In genomic region chr22:31334329-31334728, GRCh38 we compare ENCODE assay signal across 16 cellular contexts. TPM values are rescaled to one million over a fixed set of nuclear protein-coding genes. Genes with fewer than 3 reads are reported as not detected.
DNase-seq lines count a peak whose midpoint lies in the region; ATAC-seq and TF ChIP-seq lines count a peak whose summit lies in the region.
"Had no signal": no experiment of that assay in that cellular context is flagged by ENCODE, and none has a peak within 500 bp of the region (broad histone marks: within the 10 kb centered on the region; RNA-seq: fewer than 3 reads in every experiment).

No MANE protein-coding gene starts in this region.

- no peaks in the 10 kb centered on the region for H3K27me3 Mint-ChIP-seq in activated T-cell treated with anti-CD3 and anti-CD28 coated beads, Interleukin-2, amount 50 U/mL, for 72 hours (ENCODE audit: low read depth)
- H3K27me3 Mint-ChIP-seq in effector memory CD8-positive, alpha-beta T cell = no peaks in the 10 kb centered on the region
- H3K27me3 Mint-ChIP-seq in mesothelial cell of epicardium (ENCODE audit: low read depth) = no peaks in the 10 kb centered on the region

- POLR2A ChIA-PET in RWPE1 (lab: Yijun Ruan, JAX; ENCODE audit: low non-redundant PET) = no interaction called here

- H3K36me3 ChIP-seq in prostate gland = no peaks in the 10 kb centered on the region

- peak overlapping the region; percentile 9 for H3K27ac Mint-ChIP-seq in activated T-cell treated with anti-CD3 and anti-CD28 coated beads, Interleukin-2, amount 50 U/mL, for 72 hours
- peak overlapping the region; percentile 52 to 59 for H3K27ac Mint-ChIP-seq in effector memory CD8-positive, alpha-beta T cell
- H3K27ac Mint-ChIP-seq in mesothelial cell of epicardium = no peak overlapping the region

- CTCF ChIA-PET in RWPE1 (lab: Yijun Ruan, JAX) = interaction anchor here (0.5 kb wide), 1 partner anchor 126 kb away, joined by 4 read pairs; no protein-coding TSS in a partner anchor

- no peak for DNase-seq in activated T-cell treated with anti-CD3 and anti-CD28 coated beads, Interleukin-2, amount 50 U/mL, for 72 hours
- no peak for DNase-seq in activated T-cell treated with anti-CD3 and anti-CD28 coated beads for 4 hours
- no peak for DNase-seq in RWPE1 (ENCODE audit: low spot score)
- DNase-seq in effector memory CD8-positive, alpha-beta T cell = no peak
- DNase-seq in prostate gland (ENCODE audit: low spot score) = no peak
- no peak for DNase-seq in EL
- DNase-seq in T-helper 2 cell = no peak
- no peak for DNase-seq in mesothelial cell of epicardium (ENCODE audit: low spot score in 2 of 2, unreplicated experiment in 2 of 2)
- DNase-seq: DND-41, NCI-H1436, NCI-H2029 treated with DMSO at 0.1 percent for 48 hours, NCI-H510A, NCI-H82 had no signal

- no peak overlapping the region for H3K4me3 ChIP-seq in prostate gland
- H3K4me3 ChIP-seq: K562 had no signal

- no peak overlapping the region for H3K4me3 Mint-ChIP-seq in activated T-cell treated with anti-CD3 and anti-CD28 coated beads, Interleukin-2, amount 50 U/mL, for 72 hours
- H3K4me3 Mint-ChIP-seq in effector memory CD8-positive, alpha-beta T cell = no peak overlapping the region
- no peak overlapping the region for H3K4me3 Mint-ChIP-seq in mesothelial cell of epicardium

- peaks cover 56% of the 10 kb centered on the region for H3K4me1 Mint-ChIP-seq in activated T-cell treated with anti-CD3 and anti-CD28 coated beads, Interleukin-2, amount 50 U/mL, for 72 hours (ENCODE audit: low read depth)
- H3K4me1 Mint-ChIP-seq in effector memory CD8-positive, alpha-beta T cell (ENCODE audit: low read depth in 2 of 2) = peaks cover 39% of the 10 kb centered on the region in 2 donors
- H3K4me1 Mint-ChIP-seq in mesothelial cell of epicardium = peaks cover 2% of the 10 kb centered on the region

- H3K36me3 Mint-ChIP-seq in activated T-cell treated with anti-CD3 and anti-CD28 coated beads, Interleukin-2, amount 50 U/mL, for 72 hours (ENCODE audit: insufficient read depth in 2 of 2) = peaks cover 8 to 20% of the 10 kb centered on the region in 2 donors
- H3K36me3 Mint-ChIP-seq in effector memory CD8-positive, alpha-beta T cell (ENCODE audit: insufficient read depth) = peaks cover 54% of the 10 kb centered on the region
- H3K36me3 Mint-ChIP-seq in mesothelial cell of epicardium = peaks cover 55% of the 10 kb centered on the region

- H3K9me3 ChIP-seq in prostate gland = no peaks in the 10 kb centered on the region

- H3K27me3 ChIP-seq in prostate gland (replicated peaks; ENCODE audit: insufficient read depth) = no peaks in the 10 kb centered on the region

- no peak for TF ChIP-seq CTCF in RWPE1 (conservative IDR thresholded peaks at IDR 0.05; ENCODE audit: low read depth)
- TF ChIP-seq CTCF in prostate gland (IDR thresholded peaks at IDR 0.05) = no peak
- no peak for TF ChIP-seq CTCF in mesothelial cell of epicardium (IDR thresholded peaks at IDR 0.05; ENCODE audit: unreplicated experiment)

- no peaks in the 10 kb centered on the region for H3K4me1 ChIP-seq in prostate gland (replicated peaks)

- no peaks in the 10 kb centered on the region for H3K9me3 Mint-ChIP-seq in activated T-cell treated with anti-CD3 and anti-CD28 coated beads, Interleukin-2, amount 50 U/mL, for 72 hours
- no peaks in the 10 kb centered on the region for H3K9me3 Mint-ChIP-seq in effector memory CD8-positive, alpha-beta T cell
- H3K9me3 Mint-ChIP-seq in mesothelial cell of epicardium = no peaks in the 10 kb centered on the region

- TF ChIP-seq POLR2A in prostate gland (IDR thresholded peaks at IDR 0.05) = no peak

- 70% methylated on average over 5 of the region's 5 CpGs for WGBS in prostate gland

- H3K27ac ChIP-seq in RWPE1 = peak overlapping the region; percentile 23
- peak overlapping the region; percentile 41 to 62 for H3K27ac ChIP-seq in prostate gland

- no peak for ATAC-seq in activated T-cell treated with anti-CD3 and anti-CD28 coated beads, Interleukin-2, amount 50 U/mL, for 72 hours (replicated peaks in 1 of 2)
- ATAC-seq in effector memory CD8-positive, alpha-beta T cell (replicated peaks) = no peak
- ATAC-seq: HCT116, K562, Panc1 had no signal

- intact Hi-C loops in prostate gland (cut with DNase I) = no loop called here

RNA-seq across cellular contexts. Expression of gene PATZ1, which starts 11.8 kb away (rescaled TPM):
- total RNA-seq in activated T-cell treated with anti-CD3 and anti-CD28 coated beads, Interleukin-2, amount 50 U/mL, for 72 hours = 10 to 100 TPM; 22.9 to 26.4 TPM
- total RNA-seq in prostate gland (10 to 100 TPM; 38.5 to 58.4 TPM), mesothelial cell of epicardium (70.9 to 73.6 TPM (median 71.7 TPM) in 3 replicates)

RNA-seq across cellular contexts. Expression of gene PIK3IP1, which starts 42.0 kb away (rescaled TPM):
- total RNA-seq in activated T-cell treated with anti-CD3 and anti-CD28 coated beads, Interleukin-2, amount 50 U/mL, for 72 hours = 10 to 100 TPM; 34.1 to 39.5 TPM
- total RNA-seq in prostate gland (100 to 1,000 TPM in 1 of 2 donors, 10 to 100 TPM in 1; 25.6 to 124 TPM), mesothelial cell of epicardium (16.9 to 19.1 TPM (median 17.4 TPM) in 3 replicates)
